In genomic region chr4:8238515-8239053, GRCh38 we compare ENCODE assay signal across 10 cellular contexts. TPM values are rescaled to one million over a fixed set of nuclear protein-coding genes. Genes with fewer than 3 reads are reported as not detected.
A peak's percentile ranks its signal among the peaks of the same experiment; 100 is the strongest.
DNase-seq lines count a peak whose midpoint lies in the region; ATAC-seq, FAIRE-seq and TF ChIP-seq lines count a peak whose summit lies in the region.
"Had no signal": no experiment of that assay in that cellular context is flagged by ENCODE, and none has a peak within 500 bp of the region (broad histone marks: within the 10 kb centered on the region; RNA-seq: fewer than 3 reads in every experiment).

No MANE protein-coding gene starts in this region.

- CTCF ChIA-PET in AG04450 (lab: Charles Lee) (interaction anchor here (0.6 to 3.9 kb wide), 4 partner anchors 10 to 170 kb away, joined by 3 to 29 read pairs (median 6); no protein-coding TSS in a partner anchor), GM10248 (lab: Yijun Ruan, JAX) (interaction anchor here (1.1 to 2.0 kb wide), 3 partner anchors 9 to 62 kb away, joined by 5 to 7 read pairs (median 5); no protein-coding TSS in a partner anchor)

- DNase-seq in AG04450 (ENCODE audit: low read depth, low spot score) (no peak), GM10248 (ENCODE audit: extremely low spot score) (peak; percentile 61), RWPE2 (ENCODE audit: low spot score) (no peak), kidney (peak; percentile 59), NOMO-1 treated with dmso at 0.1 percent for 144 hours (lab: John Stamatoyannopoulos, UW; ENCODE audit: unreplicated experiment) (no peak)
- DNase-seq: effector memory CD8-positive, alpha-beta T cell; GF-D8 had no signal

- POLR2A ChIA-PET in AG04450 (lab: Yijun Ruan, JAX) (no interaction called here), GM10248 (lab: Yijun Ruan, JAX) (no interaction called here)

- peak; percentile 45 for TF ChIP-seq CTCF in AG04450 (IDR thresholded peaks at IDR 0.05; ENCODE audit: low read depth, low read length)
- TF ChIP-seq CTCF in GM10248 (IDR thresholded peaks at IDR 0.05; ENCODE audit: control extremely low read depth, extremely low read depth, low read depth, missing control alignments), result peak; percentile 29
- peak; percentile 32 for TF ChIP-seq CTCF in RWPE2 (IDR thresholded peaks at IDR 0.05; ENCODE audit: poor library complexity, severe bottlenecking)
- peak; percentile 17 for TF ChIP-seq CTCF in kidney (IDR thresholded peaks at IDR 0.05; ENCODE audit: borderline replicate concordance, extremely low read depth, insufficient read depth)

- H3K9ac ChIP-seq in kidney (ENCODE audit: low read length in 2 of 2), result no peak overlapping the region

- no peaks in the 10 kb centered on the region for H3K27me3 ChIP-seq in AG04450 (ENCODE audit: control insufficient read depth, insufficient read depth, low read length)
- no peaks in the 10 kb centered on the region for H3K27me3 ChIP-seq in RWPE2 (ENCODE audit: insufficient read depth, poor library complexity, severe bottlenecking)

- ATAC-seq in RWPE2 (ENCODE audit: low read depth) (no peak), HG02642 (IDR thresholded peaks at IDR 0.05; ENCODE audit: poor library complexity, unreplicated experiment) (no peak), GM18867 (IDR thresholded peaks at IDR 0.05; ENCODE audit: unreplicated experiment) (no peak), HG03520 (IDR thresholded peaks at IDR 0.05; ENCODE audit: unreplicated experiment) (no peak)

- intact Hi-C loops in kidney (cut with DNase I), result no loop called here

- H3K4me1 ChIP-seq in RWPE2 (ENCODE audit: insufficient read depth, poor library complexity, severe bottlenecking) (no peaks in the 10 kb centered on the region), kidney (ENCODE audit: control insufficient read depth in 1 of 2, insufficient read depth in 1 of 2, low read depth in 1 of 2, low read length in 2 of 2) (peaks cover 0 to 3% of the 10 kb centered on the region in 2 donors)

- no peak overlapping the region for H3K27ac ChIP-seq in AG04450 (ENCODE audit: low read depth, low read length)
- H3K27ac ChIP-seq in RWPE2 (ENCODE audit: poor library complexity, severe bottlenecking), result no peak overlapping the region
- no peak overlapping the region for H3K27ac ChIP-seq in kidney (ENCODE audit: low read depth in 2 of 2, low read length in 2 of 2)

- FAIRE-seq in kidney (lab: Jason Lieb, UNC), result no peak

- H3K4me3 ChIP-seq in AG04450 (ENCODE audit: low read depth, low read length) (no peak overlapping the region), RWPE2 (ENCODE audit: severe bottlenecking) (no peak overlapping the region), kidney (ENCODE audit: low read length in 2 of 2) (no peak overlapping the region)

- H3K9me3 ChIP-seq in AG04450 (ENCODE audit: control insufficient read depth, insufficient read depth, low read length), result no peaks in the 10 kb centered on the region; the same call in 1 of the 2 replicates
- no peaks in the 10 kb centered on the region for H3K9me3 ChIP-seq in RWPE2 (ENCODE audit: severe bottlenecking)
- H3K9me3 ChIP-seq in kidney (ENCODE audit: control insufficient read depth in 1 of 2, low read length in 2 of 2), result no peaks in the 10 kb centered on the region

- H3K36me3 ChIP-seq in RWPE2 (ENCODE audit: low read depth) (peaks cover 88% of the 10 kb centered on the region), kidney (ENCODE audit: control insufficient read depth in 1 of 2, insufficient read depth in 2 of 2, low read length in 2 of 2) (peaks cover 27 to 56% of the 10 kb centered on the region in 2 donors)

RNA-seq across cellular contexts. Expression of gene HTRA3, which starts 31.0 kb away (rescaled TPM):
- polyA plus RNA-seq in AG04450 (2011; rRNA removed) (16.3 and 19.7 TPM in 2 replicates), kidney (ENCODE audit: insufficient read depth, low read depth, low replicate concordance) (6.5 TPM)
- polyA minus RNA-seq in AG04450 (2011; rRNA and poly(A)+ RNA removed), result 10.5 and 10.7 TPM in 2 replicates
- total RNA-seq in kidney, result 1.7 TPM

RNA-seq across cellular contexts. Expression of gene SH3TC1, which starts 39.5 kb away (rescaled TPM):
- 0.98 and 1.4 TPM in 2 replicates for polyA plus RNA-seq in AG04450 (2011; rRNA removed)
- 1.9 and 2.7 TPM in 2 replicates for polyA minus RNA-seq in AG04450 (2011; rRNA and poly(A)+ RNA removed)
- 127 TPM for total RNA-seq in kidney
- polyA plus RNA-seq in kidney (ENCODE audit: insufficient read depth, low read depth, low replicate concordance), result 43.1 TPM

Comparison
In these comparisons a context has a peak if more than half of its experiments do, and no peak if none do; other contexts are left out.
1. DNase-seq: peak in GM10248 (single experiment) and kidney (single experiment); none in AG04450 (single experiment), RWPE2 (single experiment) and NOMO-1 treated with dmso at 0.1 percent for 144 hours (single experiment).
2. RNA of gene SH3TC1, which starts 39.5 kb away (polyA plus RNA-seq): 43.1 TPM in kidney (single experiment); 0.98 to 1.4 TPM in AG04450; every median in the first group is over 10 times any median in the second.
3. Peak in every context shown above with its lines, with median percentiles within 50 percentile points of each other: CTCF ChIP-seq.